In the genomic region with DNA sequence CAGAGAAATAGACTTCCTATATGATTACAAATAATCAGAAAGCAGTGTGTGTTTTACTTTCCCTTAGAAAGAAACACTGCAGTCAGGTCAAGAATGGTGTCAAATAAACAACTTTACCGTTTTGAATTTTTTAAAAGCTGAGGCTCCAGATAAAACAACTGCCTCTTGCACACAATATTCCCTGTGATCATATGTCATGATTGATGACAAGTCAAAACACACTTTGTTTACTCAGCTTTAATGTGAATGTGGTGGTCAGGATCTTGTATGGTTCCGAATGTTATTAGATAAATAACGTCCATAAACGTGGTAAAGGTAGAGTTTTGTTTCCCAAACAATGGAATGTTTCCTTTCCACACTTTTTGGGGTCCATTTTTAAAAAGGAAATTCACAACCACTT, we compare ENCODE assay signal across 25 cellular contexts.
"Had no signal": no experiment of that assay in that cellular context is flagged by ENCODE, and none has a peak within 500 bp of the region (broad histone marks: within the 10 kb centered on the region; RNA-seq: fewer than 3 reads in every experiment).

No MANE protein-coding gene starts in this region.

- H3K27ac ChIP-seq: ascending aorta, esophagus muscularis mucosa, left ventricle myocardium inferior, neutrophil, ovary, right lobe of liver, testis, transverse colon had no signal

- H3K36me3 ChIP-seq: ascending aorta, esophagus muscularis mucosa, left ventricle myocardium inferior, neutrophil, ovary, right lobe of liver, transverse colon had no signal

- FAIRE-seq: islet of Langerhans had no signal

- H3K27me3 ChIP-seq: ascending aorta, esophagus muscularis mucosa, neutrophil, ovary, right lobe of liver, testis, transverse colon had no signal

- H3K9me3 ChIP-seq: ascending aorta, esophagus muscularis mucosa, left ventricle myocardium inferior, mucosa of descending colon, neutrophil, ovary, right lobe of liver, testis, transverse colon had no signal

- ATAC-seq: activated CD4-positive, alpha-beta T cell treated with anti-CD3 and anti-CD28 coated beads for 36 hours; mucosa of descending colon; natural killer cell treated with Interleukin-12 subunit alpha and Interleukin-12 subunit beta and Interleukin-15 and Interleukin-18, amount 100 ng/mL, for 72 hours; right lobe of liver; stimulated activated naive CD8-positive, alpha-beta T cell treated with anti-CD3 and anti-CD28 coated beads, Interleukin-15, Interleukin-2, amounts not matched to agents 100 U/mL and 50 U/mL, for 24 hours had no signal

- H3K4me1 ChIP-seq: ascending aorta, right lobe of liver, testis, transverse colon had no signal

- H3K4me3 ChIP-seq: ascending aorta, esophagus muscularis mucosa, left ventricle myocardium inferior, lung, mucosa of descending colon, ovary, right lobe of liver, testis, transverse colon had no signal

- DNase-seq: activated CD4-positive, alpha-beta T cell treated with anti-CD3 and anti-CD28 coated beads for 36 hours; activated CD4-positive, alpha-beta T cell treated with anti-CD3 and anti-CD28 coated beads, Interleukin-2, amount 50 U/mL, for 4 hours; activated CD4-positive, CD25-positive, alpha-beta regulatory T cell; activated CD8-positive, alpha-beta memory T cell treated with anti-CD3 and anti-CD28 coated beads, Interleukin-2, amount 50 U/mL, for 4 hours; activated gamma-delta T cell; activated naive CD4-positive, alpha-beta T cell treated with anti-CD3 and anti-CD28 coated beads, Interleukin-2, amount 10 ng/mL, durations not matched to agents 7 days and 5 days; activated naive CD8-positive, alpha-beta T cell treated with anti-CD3 and anti-CD28 coated beads, Interleukin-2, amount 10 ng/mL, durations not matched to agents 7 days and 5 days; activated T-cell treated with anti-CD3 and anti-CD28 coated beads, Interleukin-2, amount 50 U/mL, for 1 hour; cortex of kidney; endodermal cell; foreskin melanocyte; left ventricle myocardium inferior; mucosa of descending colon; ovary; right lobe of liver; stimulated activated CD4-positive, alpha-beta T cell treated with anti-CD3 and anti-CD28 coated beads, Interleukin-4, amount 100 ng/mL, for 1 hour; stimulated activated naive CD8-positive, alpha-beta T cell treated with anti-CD3 and anti-CD28 coated beads, Interleukin-15, Interleukin-2, amounts not matched to agents 100 U/mL and 50 U/mL, for 24 hours; testis; transverse colon had no signal
